In the genomic region with DNA sequence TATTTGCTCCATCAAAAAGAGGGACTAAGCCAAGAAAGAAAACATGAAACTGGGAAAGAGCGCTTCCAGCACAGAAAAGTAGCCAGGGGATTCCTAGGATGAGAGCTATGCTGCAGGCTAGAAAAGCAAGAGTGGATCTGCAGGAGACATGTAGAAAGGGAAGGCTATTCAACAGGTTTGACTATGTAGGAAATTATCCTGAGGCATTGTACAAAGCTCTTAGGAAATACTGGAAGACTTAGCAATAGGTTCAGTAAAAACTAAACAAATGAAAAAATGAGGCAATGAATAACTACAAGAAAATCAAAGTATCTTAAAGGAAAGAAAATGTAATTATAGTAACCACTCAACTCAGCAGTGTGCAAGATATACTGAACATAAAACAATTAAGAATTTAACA, we compare ENCODE assay signal across 9 cellular contexts.
"Had no signal": no experiment of that assay in that cellular context is flagged by ENCODE, and none has a peak within 500 bp of the region (broad histone marks: within the 10 kb centered on the region; RNA-seq: fewer than 3 reads in every experiment).

No MANE protein-coding gene starts in this region.

- H3K27me3 Mint-ChIP-seq: IgD-negative memory B cell had no signal

- H3K4me1 ChIP-seq: HAP-1 had no signal

- H3K9me3 ChIP-seq: HAP-1 had no signal

- H3K27ac ChIP-seq: GM23248, HL-60 had no signal

- DNase-seq: GM23248, GOT3, H7, KBM-7 had no signal

- H3K4me3 Mint-ChIP-seq: IgD-negative memory B cell had no signal

- H3K4me1 Mint-ChIP-seq: IgD-negative memory B cell had no signal

- H2AFZ ChIP-seq: GM23248 had no signal

- H3K4me3 ChIP-seq: GM23248, HAP-1 had no signal

- ATAC-seq: HCT116, HepG2 had no signal

- H3K36me3 ChIP-seq: HAP-1 had no signal

- H3K9ac ChIP-seq: GM23248 had no signal
